32 cellular contexts compared by ENCODE assay signal in genomic region chr6:31420546-31420945, GRCh38. TPM values are rescaled to one million over a fixed set of nuclear protein-coding genes. Genes with fewer than 3 reads are reported as not detected.
A peak's percentile ranks its signal among the peaks of the same experiment; 100 is the strongest.
DNase-seq lines count a peak whose midpoint lies in the region; ATAC-seq and TF ChIP-seq lines count a peak whose summit lies in the region.
"Had no signal": no experiment of that assay in that cellular context is flagged by ENCODE, and none has a peak within 500 bp of the region (broad histone marks: within the 10 kb centered on the region; RNA-seq: fewer than 3 reads in every experiment).

No MANE protein-coding gene starts in this region.

- CTCF ChIA-PET in HEK293 (lab: Yijun Ruan, JAX) = interaction anchor here (0.6 to 1.9 kb wide), 4 partner anchors 21 to 469 kb away, joined by 3 to 7 read pairs (median 5); no protein-coding TSS in a partner anchor

- POLR2A ChIA-PET in HEK293 (lab: Yijun Ruan, JAX) = no interaction called here

- H3K27me3 Mint-ChIP-seq in activated CD4-positive, alpha-beta T cell treated with anti-CD3 and anti-CD28 coated beads, Interleukin-2, amount 10 ng/mL, durations not matched to agents 24 days and 14 days = peaks cover 12% of the 10 kb centered on the region
- no peaks in the 10 kb centered on the region for H3K27me3 Mint-ChIP-seq in CD4-positive, CD25-positive, alpha-beta regulatory T cell
- H3K27me3 Mint-ChIP-seq: B cell; CD4-positive, alpha-beta memory T cell; CD4-positive, alpha-beta T cell; CD8-positive, alpha-beta memory T cell had no signal

- H3K27me3 ChIP-seq in CD4-positive, CD25-positive, alpha-beta regulatory T cell (ENCODE audit: control insufficient read depth, insufficient read depth, low read length) = no peaks in the 10 kb centered on the region
- H3K27me3 ChIP-seq: BLaER1; BLaER1 treated with 17β-estradiol and CSF1 and Interleukin-3, amounts not matched to agents 10 nM and 100 nM had no signal

- no peaks in the 10 kb centered on the region for H3K9me3 ChIP-seq in CD4-positive, CD25-positive, alpha-beta regulatory T cell (ENCODE audit: control insufficient read depth in 2 of 2, low read length in 2 of 2)
- no peaks in the 10 kb centered on the region for H3K9me3 ChIP-seq in HEK293 (ENCODE audit: control insufficient read depth, insufficient read depth, low read depth, low read length)
- H3K9me3 ChIP-seq: A549, BE2C, Caco-2 had no signal

- intact Hi-C loops in activated CD4-positive, alpha-beta T cell treated with anti-CD3 and anti-CD28 coated beads, Interleukin-2, amount 10 ng/mL, durations not matched to agents 24 days and 14 days (cut with micrococcal nuclease) = no loop called here

- no peak overlapping the region for H3K4me3 ChIP-seq in CD4-positive, CD25-positive, alpha-beta regulatory T cell (ENCODE audit: low read depth, low read length)
- no peak overlapping the region for H3K4me3 ChIP-seq in HEK293 (ENCODE audit: low read depth, low read length)
- H3K4me3 ChIP-seq: A549; BLaER1; BLaER1 treated with 17β-estradiol and CSF1 and Interleukin-3, amounts not matched to agents 10 nM and 100 nM had no signal

- H3K4me1 ChIP-seq in CD4-positive, CD25-positive, alpha-beta regulatory T cell (ENCODE audit: control insufficient read depth, insufficient read depth, low read length, poor library complexity, severe bottlenecking) = no peaks in the 10 kb centered on the region
- H3K4me1 ChIP-seq in HEK293 (ENCODE audit: control insufficient read depth, insufficient read depth, low read length) = no peaks in the 10 kb centered on the region
- H3K4me1 ChIP-seq: A549; BE2C; BLaER1; BLaER1 treated with 17β-estradiol and CSF1 and Interleukin-3, amounts not matched to agents 10 nM and 100 nM; Caco-2 had no signal

- H3K9me3 Mint-ChIP-seq in activated CD4-positive, alpha-beta T cell treated with anti-CD3 and anti-CD28 coated beads, Interleukin-2, amount 10 ng/mL, durations not matched to agents 24 days and 14 days = no peaks in the 10 kb centered on the region
- peaks cover 0 to 4% (median 0%) of the 10 kb centered on the region in 7 donors for H3K9me3 Mint-ChIP-seq in CD4-positive, CD25-positive, alpha-beta regulatory T cell
- H3K9me3 Mint-ChIP-seq: CD4-positive, alpha-beta T cell had no signal

- no peaks in the 10 kb centered on the region for H3K4me1 Mint-ChIP-seq in activated CD4-positive, alpha-beta T cell treated with anti-CD3 and anti-CD28 coated beads, Interleukin-2, amount 10 ng/mL, durations not matched to agents 24 days and 14 days
- peaks cover 4 to 15% (median 12%) of the 10 kb centered on the region in 4 donors for H3K4me1 Mint-ChIP-seq in CD4-positive, CD25-positive, alpha-beta regulatory T cell
- H3K4me1 Mint-ChIP-seq: CD14-positive monocyte had no signal

- TF ChIP-seq CTCF in HEK293 (tag by site-specific recombination; IDR thresholded peaks at IDR 0.05) = no peak

- DNase-seq in activated CD4-positive, alpha-beta T cell treated with anti-CD3 and anti-CD28 coated beads, Interleukin-2, amount 10 ng/mL, durations not matched to agents 24 days and 14 days = peak; percentile 10
- DNase-seq in activated CD4-positive, alpha-beta T cell treated with anti-CD3 and anti-CD28 coated beads for 48 hours = no peak
- no peak for DNase-seq in CD4-positive, CD25-positive, alpha-beta regulatory T cell
- DNase-seq in NCI-H69 (lab: John Stamatoyannopoulos, UW) (no peak), UCSD-AML1 (lab: John Stamatoyannopoulos, UW; ENCODE audit: unreplicated experiment) (no peak)
- DNase-seq: 8988T; ACHN; AML-193; BE2C; C1 segment of cervical spinal cord; Caco-2; Calu3; CD4-positive, alpha-beta memory T cell; CD4-positive, alpha-beta T cell; CD8-positive, alpha-beta memory T cell; CD8-positive, alpha-beta T cell; COR-L47; DMS 273 treated with DMSO at 0.1 percent for 48 hours; DMS153; DMS53; DMS79; DMS79 treated with DMSO at 0.1 percent for 48 hours; DND-41; EL had no signal

- H3K27ac Mint-ChIP-seq in activated CD4-positive, alpha-beta T cell treated with anti-CD3 and anti-CD28 coated beads, Interleukin-2, amount 10 ng/mL, durations not matched to agents 24 days and 14 days = no peak overlapping the region
- H3K27ac Mint-ChIP-seq in CD4-positive, CD25-positive, alpha-beta regulatory T cell = peak overlapping the region in 2 of 3 donors; percentile 15 to 58
- H3K27ac Mint-ChIP-seq: B cell, CD14-positive monocyte had no signal

- no peak overlapping the region for H3K27ac ChIP-seq in CD4-positive, CD25-positive, alpha-beta regulatory T cell (ENCODE audit: insufficient read depth, low read length, poor library complexity, severe bottlenecking)
- H3K27ac ChIP-seq in HEK293 (ENCODE audit: extremely low read depth, low read depth, low read length) = no peak overlapping the region
- H3K27ac ChIP-seq: 22Rv1; A549; BLaER1; BLaER1 treated with 17β-estradiol and CSF1 and Interleukin-3, amounts not matched to agents 10 nM and 100 nM; C4-2B had no signal

- H3K36me3 Mint-ChIP-seq in activated CD4-positive, alpha-beta T cell treated with anti-CD3 and anti-CD28 coated beads, Interleukin-2, amount 10 ng/mL, durations not matched to agents 24 days and 14 days (ENCODE audit: low read depth) = peaks cover 19% of the 10 kb centered on the region
- H3K36me3 Mint-ChIP-seq in CD4-positive, CD25-positive, alpha-beta regulatory T cell = peaks cover 12% of the 10 kb centered on the region

- no peak for ATAC-seq in CD4-positive, CD25-positive, alpha-beta regulatory T cell (ENCODE audit: low read depth in 2 of 2)
- ATAC-seq: A549; CD8-positive, alpha-beta T cell had no signal

- no peak overlapping the region for H3K4me3 Mint-ChIP-seq in activated CD4-positive, alpha-beta T cell treated with anti-CD3 and anti-CD28 coated beads, Interleukin-2, amount 10 ng/mL, durations not matched to agents 24 days and 14 days
- H3K4me3 Mint-ChIP-seq in CD4-positive, CD25-positive, alpha-beta regulatory T cell = no peak overlapping the region
- H3K4me3 Mint-ChIP-seq: B cell; CD14-positive monocyte; CD4-positive, alpha-beta memory T cell; CD4-positive, alpha-beta T cell; CD8-positive, alpha-beta memory T cell; CD8-positive, alpha-beta T cell had no signal

- peaks cover 14% of the 10 kb centered on the region for H3K36me3 ChIP-seq in CD4-positive, CD25-positive, alpha-beta regulatory T cell (ENCODE audit: control insufficient read depth, insufficient read depth, low read length)
- H3K36me3 ChIP-seq in HEK293 (ENCODE audit: control insufficient read depth in 2 of 2, insufficient read depth in 1 of 2, low read length in 2 of 2) = peaks cover 0 to 3% of the 10 kb centered on the region in 2 experiments; a peak in 1 of 3 replicates
- H3K36me3 ChIP-seq: BE2C had no signal

TF ChIP-seq in HEK293, 187 proteins besides CTCF, POLR2A, EP300 and RAD21 (continues in another document):
- TF ChIP-seq ZFP69B (tag by site-specific recombination; IDR thresholded peaks at IDR 0.05) (no peak), SCRT2 (tag by site-specific recombination; IDR thresholded peaks at IDR 0.05) (peak; percentile 82; the same call in 1 of the 2 replicates), ZNF600 (tag by site-specific recombination; IDR thresholded peaks at IDR 0.05) (no peak), KLF10 (tag by site-specific recombination; IDR thresholded peaks at IDR 0.05) (no peak), AEBP2 (tag by site-specific recombination; IDR thresholded peaks at IDR 0.05; ENCODE audit: borderline replicate concordance) (no peak), ZNF449 (tag by site-specific recombination; IDR thresholded peaks at IDR 0.05) (no peak), SCRT1 (tag by site-specific recombination; IDR thresholded peaks at IDR 0.05; ENCODE audit: borderline replicate concordance) (peak; percentile 51; the same call in 1 of the 2 replicates), ZNF19 (tag by site-specific recombination; IDR thresholded peaks at IDR 0.05; ENCODE audit: low read depth) (no peak), ATF2 (tag by site-specific recombination; IDR thresholded peaks at IDR 0.05; ENCODE audit: low read depth) (no peak), ZNF433 (tag by site-specific recombination; IDR thresholded peaks at IDR 0.05; ENCODE audit: low read depth) (no peak), HOXA7 (CRISPR knock-in tag; IDR thresholded peaks at IDR 0.05; ENCODE audit: borderline replicate concordance) (no peak)

RNA-seq across cellular contexts. Expression of gene MICA, which starts 17.2 kb away (rescaled TPM):
- total RNA-seq in activated CD4-positive, alpha-beta T cell treated with anti-CD3 and anti-CD28 coated beads, Interleukin-2, amount 10 ng/mL, durations not matched to agents 24 days and 14 days = 6.5 and 7.3 TPM in 2 replicates
- total RNA-seq in CD4-positive, CD25-positive, alpha-beta regulatory T cell = 15.9 TPM
- polyA plus RNA-seq in CD4-positive, CD25-positive, alpha-beta regulatory T cell = 10 to 100 TPM in 1 of 4 donors, 1 to 10 TPM in 3; 6.4 to 10.6 (median 7.5) TPM
